ENCODE assay signal across 10 cellular contexts in genomic region chr4:48047896-48048295, GRCh38. TPM values are rescaled to one million over a fixed set of nuclear protein-coding genes. Genes with fewer than 3 reads are reported as not detected.
DNase-seq lines count a peak whose midpoint lies in the region; ATAC-seq, FAIRE-seq and TF ChIP-seq lines count a peak whose summit lies in the region.
"Had no signal": no experiment of that assay in that cellular context is flagged by ENCODE, and none has a peak within 500 bp of the region (broad histone marks: within the 10 kb centered on the region; RNA-seq: fewer than 3 reads in every experiment).

No MANE protein-coding gene starts in this region.

- peak overlapping the region; percentile 78 for H3K4me2 ChIP-seq in Karpas-422 (ENCODE audit: low read depth, low read length, poor library complexity, severe bottlenecking)

- intact Hi-C loops in left colon (cut with DNase I, micrococcal nuclease) = no loop called here

- H3K27ac ChIP-seq in Karpas-422 (ENCODE audit: low read length) = peak overlapping the region; percentile 70
- H3K27ac ChIP-seq: testis had no signal

- ATAC-seq in GM21576 (IDR thresholded peaks at IDR 0.05; ENCODE audit: unreplicated experiment) (peak; percentile 12), left colon (peak; percentile 80), HG02623 (IDR thresholded peaks at IDR 0.05; ENCODE audit: unreplicated experiment) (no peak)

- peak overlapping the region; percentile 48 for H3K9ac ChIP-seq in Karpas-422 (ENCODE audit: low read length)

- peak overlapping the region; percentile 44; the same call in 1 of the 2 replicates for H2AFZ ChIP-seq in Karpas-422 (ENCODE audit: low read length)

- no peaks in the 10 kb centered on the region for H3K36me3 ChIP-seq in GM06990 (ENCODE audit: control insufficient read depth, insufficient read depth, low read length)
- H3K36me3 ChIP-seq in Karpas-422 (ENCODE audit: insufficient read depth, low read length) = no peaks in the 10 kb centered on the region

- H3K9me2 ChIP-seq in Karpas-422 (replicated peaks; ENCODE audit: insufficient read depth, low read length) = no peaks in the 10 kb centered on the region

- no peak for TF ChIP-seq POLR2A in H54 (IDR thresholded peaks at IDR 0.05; ENCODE audit: low read depth, low read length)

- no peaks in the 10 kb centered on the region for H4K20me1 ChIP-seq in Karpas-422 (ENCODE audit: insufficient read depth, low read depth, low read length)

- no peak for FAIRE-seq in H54 (lab: Jason Lieb, UNC)

- peaks cover 57% of the 10 kb centered on the region for H3K4me1 ChIP-seq in Karpas-422 (ENCODE audit: low read length)
- H3K4me1 ChIP-seq: testis had no signal

- no peaks in the 10 kb centered on the region for H3K9me3 ChIP-seq in Karpas-422 (ENCODE audit: low read length)
- H3K9me3 ChIP-seq: testis had no signal

- no peak overlapping the region for H3K4me3 ChIP-seq in GM06990 (replicated peaks; ENCODE audit: low read depth, low read length)
- H3K4me3 ChIP-seq in Karpas-422 (ENCODE audit: low read length) = peak overlapping the region; percentile 53
- H3K4me3 ChIP-seq: testis had no signal

- H3K79me2 ChIP-seq in Karpas-422 (ENCODE audit: low read length) = no peaks in the 10 kb centered on the region

- TF ChIP-seq CTCF in GM06990 (IDR thresholded peaks at IDR 0.05; ENCODE audit: insufficient read depth, low read length, poor library complexity, severe bottlenecking) = no peak

- no peaks in the 10 kb centered on the region for H3K27me3 ChIP-seq in GM06990 (replicated peaks; ENCODE audit: control insufficient read depth, insufficient read depth, low read length)
- H3K27me3 ChIP-seq in Karpas-422 (ENCODE audit: low read length) = no peaks in the 10 kb centered on the region
- H3K27me3 ChIP-seq: testis had no signal

- peak; percentile 46 for DNase-seq in GM06990 (ENCODE audit: extremely low read depth, insufficient read length)
- DNase-seq in Karpas-422 = peak; percentile 54
- DNase-seq in left colon = peak in 1 of 2 donors; percentile 34
- DNase-seq in NCI-H345 (lab: John Stamatoyannopoulos, UW) = no peak
- no peak for DNase-seq in NCI-H2196 (lab: John Stamatoyannopoulos, UW; ENCODE audit: unreplicated experiment)
- DNase-seq in H54 (ENCODE audit: insufficient read length, low spot score) = no peak
- DNase-seq: NCI-H187, testis had no signal

RNA-seq across cellular contexts. Expression of gene NIPAL1, which starts 31.3 kb away (rescaled TPM):
- 0.89 and 3.0 TPM in 2 replicates for total RNA-seq in Karpas-422 (2014; rRNA removed; shearing (Covaris generic); ENCODE audit: low replicate concordance)
- 10 to 100 TPM; 43.5 to 53.6 TPM for total RNA-seq in left colon

RNA-seq across cellular contexts. Expression of gene CNGA1, which starts 31.4 kb away (rescaled TPM):
- not detected in 2 replicates for total RNA-seq in Karpas-422 (2014; rRNA removed; shearing (Covaris generic); ENCODE audit: low replicate concordance)
- total RNA-seq in left colon = 10 to 100 TPM in 1 of 2 donors, 1 to 10 TPM in 1; 4.0 to 11.5 TPM

Comparison
In these comparisons a context has a peak if more than half of its experiments do, and no peak if none do; other contexts are left out.
1. DNase-seq: peak in GM06990 (single experiment) and Karpas-422 (single experiment); none in NCI-H345 (single experiment), NCI-H2196 (single experiment) and H54 (single experiment).
2. RNA of gene NIPAL1, which starts 31.3 kb away (total RNA-seq): 43.5 to 53.6 TPM in left colon; 0.89 to 3.0 TPM in Karpas-422; every median in the first group is over 10 times any median in the second.